ENCODE assay signal across 15 cellular contexts in genomic region chr20:20519269-20519668, GRCh38.
"Had no signal": no experiment of that assay in that cellular context is flagged by ENCODE, and none has a peak within 500 bp of the region (broad histone marks: within the 10 kb centered on the region; RNA-seq: fewer than 3 reads in every experiment).

No MANE protein-coding gene starts in this region.

- H3K9me3 ChIP-seq: neutrophil had no signal

- DNase-seq: activated CD4-positive, alpha-beta memory T cell treated with anti-CD3 and anti-CD28 coated beads, Interleukin-2, amount 10 ng/mL, durations not matched to agents 7 days and 5 days; activated naive CD4-positive, alpha-beta T cell treated with Interleukin-2 at 50 U/mL for 16 hours; effector CD4-positive, alpha-beta T cell; lower lobe of right lung; midbrain; naive thymus-derived CD4-positive, alpha-beta T cell had no signal

- H3K9me3 Mint-ChIP-seq: activated T-helper 1 cell treated with anti-CD3 and anti-CD28 coated beads, Interleukin-12 subunit alpha, Interleukin-12 subunit beta, Interleukin-2, Interleukin-4 antibody, amounts not matched to agents 30 ng/mL and 10 ng/mL and 1 ng/mL, durations not matched to agents 14 hours and 24 hours and 36 hours had no signal

- FAIRE-seq: colon, endothelial cell of umbilical vein had no signal

- H3K27ac Mint-ChIP-seq: activated CD4-positive, alpha-beta memory T cell treated with anti-CD3 and anti-CD28 coated beads, Interleukin-2, amount 10 ng/mL, durations not matched to agents 7 days and 5 days; activated T-helper 1 cell treated with anti-CD3 and anti-CD28 coated beads, Interleukin-12 subunit alpha, Interleukin-12 subunit beta, Interleukin-2, Interleukin-4 antibody, amounts not matched to agents 30 ng/mL and 10 ng/mL and 1 ng/mL, durations not matched to agents 14 hours and 24 hours and 36 hours; naive thymus-derived CD4-positive, alpha-beta T cell had no signal

- H3K4me1 ChIP-seq: gastroesophageal sphincter, lower lobe of right lung, right atrium auricular region, tibial nerve had no signal

- H3K27me3 Mint-ChIP-seq: activated CD4-positive, alpha-beta memory T cell treated with anti-CD3 and anti-CD28 coated beads, Interleukin-2, amount 10 ng/mL, durations not matched to agents 7 days and 5 days; naive thymus-derived CD4-positive, alpha-beta T cell had no signal

- H3K27me3 ChIP-seq: gastroesophageal sphincter, neutrophil, right atrium auricular region, tibial nerve had no signal

- ATAC-seq: activated CD4-positive, CD25-positive, alpha-beta regulatory T cell treated with anti-CD3 and anti-CD28 coated beads, Interleukin-2, amount 50 U/mL, for 24 hours; gastroesophageal sphincter; lower lobe of right lung; naive thymus-derived CD4-positive, alpha-beta T cell had no signal

- H3K4me3 Mint-ChIP-seq: activated CD4-positive, alpha-beta memory T cell treated with anti-CD3 and anti-CD28 coated beads, Interleukin-2, amount 10 ng/mL, durations not matched to agents 7 days and 5 days; activated T-helper 1 cell treated with anti-CD3 and anti-CD28 coated beads, Interleukin-12 subunit alpha, Interleukin-12 subunit beta, Interleukin-2, Interleukin-4 antibody, amounts not matched to agents 30 ng/mL and 10 ng/mL and 1 ng/mL, durations not matched to agents 14 hours and 24 hours and 36 hours had no signal

- H3K4me3 ChIP-seq: gastroesophageal sphincter, lower lobe of right lung, right atrium auricular region, smooth muscle cell, tibial nerve had no signal

- H3K27ac ChIP-seq: gastroesophageal sphincter, lower lobe of right lung, neutrophil, right atrium auricular region, tibial nerve had no signal
